In genomic region chr14:75401356-75401755, GRCh38 we compare ENCODE assay signal across 1 cellular context.
TF ChIP-seq lines count a peak whose summit lies in the region.

No MANE protein-coding gene starts in this region.

TF ChIP-seq in SK-N-SH treated with all-trans-retinoic acid at 6 μM for 48 hours, 23 proteins besides CTCF, POLR2A, EP300 and RAD21 (continued from another document):
- TF ChIP-seq CSDC2 (CRISPR knock-in tag; IDR thresholded peaks at IDR 0.05) (no peak), ZNF70 (CRISPR knock-in tag; IDR thresholded peaks at IDR 0.05) (no peak), ZFP30 (CRISPR knock-in tag; IDR thresholded peaks at IDR 0.05) (no peak), TCF4 (CRISPR knock-in tag; IDR thresholded peaks at IDR 0.05; ENCODE audit: borderline replicate concordance) (no peak), BACH2 (CRISPR knock-in tag; IDR thresholded peaks at IDR 0.05; ENCODE audit: borderline replicate concordance) (no peak)
